In the genomic region with DNA sequence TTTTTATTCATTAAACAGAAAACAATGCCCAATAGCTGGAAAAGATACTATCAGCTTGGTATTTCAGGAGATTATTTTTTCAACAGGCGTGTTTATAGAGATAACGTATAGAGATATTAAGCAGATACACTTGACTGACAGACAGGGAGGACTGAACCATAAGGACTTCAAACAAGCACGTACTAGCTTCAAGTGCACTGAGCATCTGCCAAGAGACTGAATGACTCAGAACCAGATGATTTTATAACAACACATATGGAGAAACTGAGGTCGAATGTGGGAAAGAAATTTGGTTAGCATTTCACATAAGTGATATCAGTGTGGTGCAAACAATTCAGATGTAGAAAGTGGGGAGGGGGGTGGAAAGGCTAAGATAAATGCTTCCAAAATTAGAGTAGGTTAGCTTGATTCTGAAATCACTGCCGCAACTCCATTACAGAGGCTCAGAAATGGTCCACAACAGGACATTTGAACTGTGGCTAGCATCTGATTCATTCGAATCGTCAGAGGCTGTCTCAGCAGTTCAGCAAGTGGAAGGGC, we compare ENCODE assay signal across 14 cellular contexts.
DNase-seq lines count a peak whose midpoint lies in the region; ATAC-seq lines count a peak whose summit lies in the region.
"Had no signal": no experiment of that assay in that cellular context is flagged by ENCODE, and none has a peak within 500 bp of the region (broad histone marks: within the 10 kb centered on the region; RNA-seq: fewer than 3 reads in every experiment).

No MANE protein-coding gene starts in this region.

- H3K4me1 Mint-ChIP-seq in activated CD4-positive, alpha-beta T cell treated with anti-CD3 and anti-CD28 coated beads for 36 hours = no peaks in the 10 kb centered on the region
- H3K4me1 Mint-ChIP-seq in activated CD4-positive, alpha-beta T cell treated with anti-CD3 and anti-CD28 coated beads, Interleukin-2, amount 10 ng/mL, durations not matched to agents 7 days and 5 days = no peaks in the 10 kb centered on the region
- H3K4me1 Mint-ChIP-seq in stimulated activated naive B cell treated with anti-CD40 and anti-IgM and Interleukin-4, amounts not matched to agents 10 μg/mL and 1 μg/mL and 100 μg/mL, for 72 hours = peaks cover 2 to 5% of the 10 kb centered on the region in 2 donors

- no peaks in the 10 kb centered on the region for H3K9me3 Mint-ChIP-seq in activated CD4-positive, alpha-beta T cell treated with anti-CD3 and anti-CD28 coated beads for 36 hours (ENCODE audit: low read depth)
- H3K9me3 Mint-ChIP-seq in activated CD4-positive, alpha-beta T cell treated with anti-CD3 and anti-CD28 coated beads, Interleukin-2, amount 10 ng/mL, durations not matched to agents 7 days and 5 days = no peaks in the 10 kb centered on the region
- H3K9me3 Mint-ChIP-seq in stimulated activated naive B cell treated with anti-CD40 and anti-IgM and Interleukin-4, amounts not matched to agents 10 μg/mL and 1 μg/mL and 100 μg/mL, for 72 hours = no peaks in the 10 kb centered on the region

- ATAC-seq in activated CD4-positive, alpha-beta T cell treated with anti-CD3 and anti-CD28 coated beads for 36 hours = peak; percentile 44
- no peak for ATAC-seq in HG03521 (IDR thresholded peaks at IDR 0.05; ENCODE audit: unreplicated experiment)
- no peak for ATAC-seq in GM21423 (IDR thresholded peaks at IDR 0.05; ENCODE audit: unreplicated experiment)
- no peak for ATAC-seq in stimulated activated naive B cell treated with anti-CD40 and anti-IgM and Interleukin-4, amounts not matched to agents 10 μg/mL and 1 μg/mL and 100 μg/mL, for 72 hours (replicated peaks)

- no peaks in the 10 kb centered on the region for H3K36me3 Mint-ChIP-seq in activated CD4-positive, alpha-beta T cell treated with anti-CD3 and anti-CD28 coated beads for 36 hours (ENCODE audit: low read depth)
- H3K36me3 Mint-ChIP-seq in activated CD4-positive, alpha-beta T cell treated with anti-CD3 and anti-CD28 coated beads, Interleukin-2, amount 10 ng/mL, durations not matched to agents 7 days and 5 days (ENCODE audit: low read depth) = no peaks in the 10 kb centered on the region
- no peaks in the 10 kb centered on the region for H3K36me3 Mint-ChIP-seq in stimulated activated naive B cell treated with anti-CD40 and anti-IgM and Interleukin-4, amounts not matched to agents 10 μg/mL and 1 μg/mL and 100 μg/mL, for 72 hours
- H3K36me3 Mint-ChIP-seq: naive B cell had no signal

- H3K4me3 Mint-ChIP-seq in activated CD4-positive, alpha-beta T cell treated with anti-CD3 and anti-CD28 coated beads for 36 hours = no peak overlapping the region
- H3K4me3 Mint-ChIP-seq in activated CD4-positive, alpha-beta T cell treated with anti-CD3 and anti-CD28 coated beads, Interleukin-2, amount 10 ng/mL, durations not matched to agents 7 days and 5 days = no peak overlapping the region
- no peak overlapping the region for H3K4me3 Mint-ChIP-seq in stimulated activated naive B cell treated with anti-CD40 and anti-IgM and Interleukin-4, amounts not matched to agents 10 μg/mL and 1 μg/mL and 100 μg/mL, for 72 hours

- H3K27me3 Mint-ChIP-seq in activated CD4-positive, alpha-beta T cell treated with anti-CD3 and anti-CD28 coated beads for 36 hours = peaks cover 28% of the 10 kb centered on the region
- peaks cover 10% of the 10 kb centered on the region for H3K27me3 Mint-ChIP-seq in activated CD4-positive, alpha-beta T cell treated with anti-CD3 and anti-CD28 coated beads, Interleukin-2, amount 10 ng/mL, durations not matched to agents 7 days and 5 days
- peaks cover 0 to 4% of the 10 kb centered on the region in 2 donors for H3K27me3 Mint-ChIP-seq in stimulated activated naive B cell treated with anti-CD40 and anti-IgM and Interleukin-4, amounts not matched to agents 10 μg/mL and 1 μg/mL and 100 μg/mL, for 72 hours
- H3K27me3 Mint-ChIP-seq: naive B cell had no signal

- POLR2A ChIA-PET in activated CD4-positive, alpha-beta T cell treated with anti-CD3 and anti-CD28 coated beads for 36 hours (lab: Charles Lee) = no interaction called here
- POLR2A ChIA-PET in activated CD4-positive, alpha-beta T cell treated with anti-CD3 and anti-CD28 coated beads, Interleukin-2, amount 10 ng/mL, durations not matched to agents 7 days and 5 days (lab: Charles Lee) = no interaction called here

- intact Hi-C loops in activated CD4-positive, alpha-beta T cell treated with anti-CD3 and anti-CD28 coated beads for 36 hours (cut with DNase I, micrococcal nuclease) = no loop called here

- DNase-seq in activated CD4-positive, alpha-beta T cell treated with anti-CD3 and anti-CD28 coated beads for 36 hours = no peak
- no peak for DNase-seq in activated CD4-positive, alpha-beta T cell treated with anti-CD3 and anti-CD28 coated beads, Interleukin-2, amount 10 ng/mL, durations not matched to agents 7 days and 5 days
- DNase-seq in SK-N-DZ (ENCODE audit: low spot score) (peak; percentile 56), fibroblast of the conjunctiva (ENCODE audit: low read depth) (peak; percentile 38), stromal cell of bone marrow (ENCODE audit: low read depth) (peak; percentile 64)
- DNase-seq in stimulated activated naive B cell treated with anti-CD40 and anti-IgM and Interleukin-4, amounts not matched to agents 10 μg/mL and 1 μg/mL and 100 μg/mL, for 72 hours = no peak
- DNase-seq: activated CD4-positive, alpha-beta T cell treated with anti-CD3 and anti-CD28 coated beads for 1 hour; dermis blood vessel endothelial cell; GF-D8; naive B cell; NCI-H2107; SJCRH30 had no signal

- H3K27ac Mint-ChIP-seq in activated CD4-positive, alpha-beta T cell treated with anti-CD3 and anti-CD28 coated beads for 36 hours = no peak overlapping the region
- H3K27ac Mint-ChIP-seq in activated CD4-positive, alpha-beta T cell treated with anti-CD3 and anti-CD28 coated beads, Interleukin-2, amount 10 ng/mL, durations not matched to agents 7 days and 5 days = no peak overlapping the region
- no peak overlapping the region for H3K27ac Mint-ChIP-seq in stimulated activated naive B cell treated with anti-CD40 and anti-IgM and Interleukin-4, amounts not matched to agents 10 μg/mL and 1 μg/mL and 100 μg/mL, for 72 hours
- H3K27ac Mint-ChIP-seq: naive B cell had no signal

- CTCF ChIA-PET in activated CD4-positive, alpha-beta T cell treated with anti-CD3 and anti-CD28 coated beads for 36 hours (lab: Charles Lee) = interaction anchor here (0.7 kb wide), 1 partner anchor 19 kb away, joined by 3 read pairs; no protein-coding TSS in a partner anchor
- CTCF ChIA-PET in activated CD4-positive, alpha-beta T cell treated with anti-CD3 and anti-CD28 coated beads, Interleukin-2, amount 10 ng/mL, durations not matched to agents 7 days and 5 days (lab: Charles Lee) = no interaction called here

Comparison
In these comparisons a context has a peak if more than half of its experiments do, and no peak if none do; other contexts are left out.
1. DNase-seq: peak in SK-N-DZ (single experiment), fibroblast of the conjunctiva (single experiment) and stromal cell of bone marrow (single experiment); none in activated CD4-positive, alpha-beta T cell treated with anti-CD3 and anti-CD28 coated beads for 36 hours (single experiment), activated CD4-positive, alpha-beta T cell treated with anti-CD3 and anti-CD28 coated beads, Interleukin-2, amount 10 ng/mL, durations not matched to agents 7 days and 5 days (single experiment) and stimulated activated naive B cell treated with anti-CD40 and anti-IgM and Interleukin-4, amounts not matched to agents 10 μg/mL and 1 μg/mL and 100 μg/mL, for 72 hours (single experiment).